15 cellular contexts compared by ENCODE assay signal in the genomic region with DNA sequence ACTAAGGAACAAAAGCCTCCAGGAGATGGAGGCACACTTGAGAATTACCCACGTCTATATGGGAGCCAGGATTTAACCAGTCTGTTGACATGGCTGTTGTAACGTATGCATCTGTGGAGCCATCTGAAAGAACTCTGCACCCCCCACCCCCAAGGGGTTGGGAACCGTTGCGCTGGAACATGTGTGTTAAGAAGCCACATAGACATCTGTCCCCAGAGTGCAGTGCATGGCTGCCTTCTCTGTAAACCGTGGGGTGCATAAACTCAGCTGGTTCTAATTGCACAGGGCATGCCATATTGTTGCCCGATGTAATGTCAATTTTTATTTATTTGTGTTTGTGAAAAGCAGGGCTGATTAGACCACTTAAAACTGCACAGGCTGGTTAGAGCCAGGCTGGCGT.
DNase-seq lines count a peak whose midpoint lies in the region; ATAC-seq and TF ChIP-seq lines count a peak whose summit lies in the region.
"Had no signal": no experiment of that assay in that cellular context is flagged by ENCODE, and none has a peak within 500 bp of the region (broad histone marks: within the 10 kb centered on the region; RNA-seq: fewer than 3 reads in every experiment).

No MANE protein-coding gene starts in this region.

- H3K9me2 ChIP-seq in PC-3 (replicated peaks; ENCODE audit: low read length) = no peaks in the 10 kb centered on the region

- POLR2A ChIA-PET in PC-3 (lab: Charles Lee; ENCODE audit: unreplicated experiment) = interaction anchor here (0.6 kb wide), 1 partner anchor 20 kb away, joined by 18 read pairs; no protein-coding TSS in a partner anchor

- H4K91ac ChIP-seq in mesenchymal stem cell (ENCODE audit: low read length) = no peak overlapping the region

- peak overlapping the region in 5 of 11 experiments; percentile 20 to 76 (median 72); a peak in 9 of 22 replicates for H3K9ac ChIP-seq in BLaER1 treated with 17β-estradiol and CSF1 and Interleukin-3, amounts not matched to agents 10 nM and 100 nM
- peak overlapping the region; percentile 60 for H3K9ac ChIP-seq in PC-3 (ENCODE audit: low read length)
- H3K9ac ChIP-seq in mesenchymal stem cell (ENCODE audit: low read length) = no peak overlapping the region

- H2AK5ac ChIP-seq in mesenchymal stem cell (ENCODE audit: low read length, severe bottlenecking) = peak overlapping the region; percentile 17

- H3K18ac ChIP-seq in mesenchymal stem cell (ENCODE audit: low read depth in 1 of 2, low read length in 2 of 2) = no peak overlapping the region

- WGBS in mesenchymal stem cell = 86% methylated on average over 7 of the region's 7 CpGs

- H3F3A ChIP-seq in PC-3 (ENCODE audit: low read length, unreplicated experiment) = no peaks in the 10 kb centered on the region

- H3K27me3 Mint-ChIP-seq in effector memory CD8-positive, alpha-beta T cell = peaks cover 36 to 65% of the 10 kb centered on the region in 2 donors
- peaks cover 6% of the 10 kb centered on the region for H3K27me3 Mint-ChIP-seq in activated T-cell treated with anti-CD3 and anti-CD28 coated beads, Interleukin-2, amount 50 U/mL, for 72 hours (ENCODE audit: low read depth)
- H3K27me3 Mint-ChIP-seq: progenitor cell of endocrine pancreas had no signal

- no peak overlapping the region for H2AFZ ChIP-seq in PC-3 (ENCODE audit: low read length)
- H2AFZ ChIP-seq in mesenchymal stem cell (ENCODE audit: low read depth, low read length) = no peak overlapping the region

- H3K4me1 Mint-ChIP-seq in effector memory CD8-positive, alpha-beta T cell (ENCODE audit: low read depth in 2 of 2) = no peaks in the 10 kb centered on the region
- no peaks in the 10 kb centered on the region for H3K4me1 Mint-ChIP-seq in activated T-cell treated with anti-CD3 and anti-CD28 coated beads, Interleukin-2, amount 50 U/mL, for 72 hours (ENCODE audit: low read depth)
- H3K4me1 Mint-ChIP-seq: activated CD4-positive, alpha-beta T cell treated with anti-CD3 and anti-CD28 coated beads, Interleukin-2, amount 10 ng/mL, durations not matched to agents 24 days and 14 days; activated naive CD4-positive, alpha-beta T cell treated with anti-CD3 and anti-CD28 coated beads, Interleukin-2, amount 10 ng/mL, durations not matched to agents 7 days and 5 days; stimulated activated naive CD8-positive, alpha-beta T cell treated with anti-CD3 and anti-CD28 coated beads, Interleukin-15, amount 100 ng/mL, for 72 hours had no signal

- H3K79me2 ChIP-seq in PC-3 (ENCODE audit: low read length) = no peaks in the 10 kb centered on the region

- H3K4me3 ChIP-seq in BLaER1 treated with 17β-estradiol and CSF1 and Interleukin-3, amounts not matched to agents 10 nM and 100 nM = no peak overlapping the region; a peak in 1 of 20 replicates
- H3K4me3 ChIP-seq in PC-3 (ENCODE audit: low read length) = no peak overlapping the region
- H3K4me3 ChIP-seq in mesenchymal stem cell (ENCODE audit: insufficient read depth in 1 of 2, low read depth in 1 of 2, low read length in 2 of 2) = no peak overlapping the region

- peak overlapping the region; percentile 52 to 94 (median 79); a peak in 21 of 22 replicates for H3K4me2 ChIP-seq in BLaER1 treated with 17β-estradiol and CSF1 and Interleukin-3, amounts not matched to agents 10 nM and 100 nM
- H3K4me2 ChIP-seq in PC-3 (ENCODE audit: low read length) = peak overlapping the region; percentile 58; the same call in 1 of the 2 replicates
- no peak overlapping the region for H3K4me2 ChIP-seq in mesenchymal stem cell (ENCODE audit: low read length, poor library complexity, severe bottlenecking)

- H3K9me3 Mint-ChIP-seq in effector memory CD8-positive, alpha-beta T cell = no peaks in the 10 kb centered on the region
- H3K9me3 Mint-ChIP-seq in activated T-cell treated with anti-CD3 and anti-CD28 coated beads, Interleukin-2, amount 50 U/mL, for 72 hours = no peaks in the 10 kb centered on the region
- H3K9me3 Mint-ChIP-seq: activated CD4-positive, alpha-beta T cell treated with anti-CD3 and anti-CD28 coated beads, Interleukin-2, amount 10 ng/mL, durations not matched to agents 24 days and 14 days; activated naive CD4-positive, alpha-beta T cell treated with anti-CD3 and anti-CD28 coated beads, Interleukin-2, amount 10 ng/mL, durations not matched to agents 7 days and 5 days; stimulated activated naive CD8-positive, alpha-beta T cell treated with anti-CD3 and anti-CD28 coated beads, Interleukin-15, amount 100 ng/mL, for 72 hours had no signal

- TF ChIP-seq CTCF in PC-3 (conservative IDR thresholded peaks at IDR 0.05; ENCODE audit: low read depth, low read length) = no peak

- H3K79me1 ChIP-seq in mesenchymal stem cell (replicated peaks; ENCODE audit: low read length, poor library complexity, severe bottlenecking) = no peaks in the 10 kb centered on the region

- H3K27me3 ChIP-seq in BLaER1 treated with 17β-estradiol and CSF1 and Interleukin-3, amounts not matched to agents 10 nM and 100 nM = no peaks in the 10 kb centered on the region
- H3K27me3 ChIP-seq in PC-3 (ENCODE audit: low read length) (no peaks in the 10 kb centered on the region), mesenchymal stem cell (ENCODE audit: control insufficient read depth in 1 of 2, insufficient read depth in 1 of 2, low read length in 2 of 2) (peaks cover 0 to 21% of the 10 kb centered on the region in 2 experiments)

- H2BK15ac ChIP-seq in mesenchymal stem cell (ENCODE audit: low read depth, poor library complexity, severe bottlenecking) = no peak overlapping the region

- no peak overlapping the region for H3K27ac Mint-ChIP-seq in effector memory CD8-positive, alpha-beta T cell
- no peak overlapping the region for H3K27ac Mint-ChIP-seq in activated T-cell treated with anti-CD3 and anti-CD28 coated beads, Interleukin-2, amount 50 U/mL, for 72 hours
- H3K27ac Mint-ChIP-seq: activated CD4-positive, alpha-beta T cell treated with anti-CD3 and anti-CD28 coated beads, Interleukin-2, amount 10 ng/mL, durations not matched to agents 24 days and 14 days; activated naive CD4-positive, alpha-beta T cell treated with anti-CD3 and anti-CD28 coated beads, Interleukin-2, amount 10 ng/mL, durations not matched to agents 7 days and 5 days; stimulated activated naive CD8-positive, alpha-beta T cell treated with anti-CD3 and anti-CD28 coated beads, Interleukin-15, amount 100 ng/mL, for 72 hours had no signal

- H3K14ac ChIP-seq in mesenchymal stem cell (ENCODE audit: low read length in 2 of 2) = no peak overlapping the region

- no peak for ATAC-seq in PC-3
- ATAC-seq in effector memory CD8-positive, alpha-beta T cell (replicated peaks) = no peak
- no peak for ATAC-seq in activated T-cell treated with anti-CD3 and anti-CD28 coated beads, Interleukin-2, amount 50 U/mL, for 72 hours (replicated peaks in 1 of 2)
- ATAC-seq: stimulated activated naive CD8-positive, alpha-beta T cell treated with anti-CD3 and anti-CD28 coated beads, Interleukin-15, amount 100 ng/mL, for 72 hours had no signal

- H4K8ac ChIP-seq in mesenchymal stem cell (ENCODE audit: low read length) = no peak overlapping the region

- no peak overlapping the region for H3K23ac ChIP-seq in mesenchymal stem cell (ENCODE audit: low read length in 2 of 2)

- no peak overlapping the region for H2BK120ac ChIP-seq in mesenchymal stem cell (ENCODE audit: low read depth, low read length)

- H3K4me1 ChIP-seq in BLaER1 treated with 17β-estradiol and CSF1 and Interleukin-3, amounts not matched to agents 10 nM and 100 nM = peaks cover 26 to 77% (median 50%) of the 10 kb centered on the region in 10 experiments
- H3K4me1 ChIP-seq in PC-3 (ENCODE audit: insufficient read depth, low read length) (peaks cover 45% of the 10 kb centered on the region), mesenchymal stem cell (ENCODE audit: control insufficient read depth, insufficient read depth, low read depth, low read length) (peaks cover 12% of the 10 kb centered on the region)

- H2BK5ac ChIP-seq in mesenchymal stem cell (ENCODE audit: low read depth, low read length, poor library complexity, severe bottlenecking) = no peak overlapping the region

- H3K4ac ChIP-seq in mesenchymal stem cell (ENCODE audit: low read depth in 1 of 2, low read length in 2 of 2) = no peak overlapping the region

- CTCF ChIA-PET in PC-3 (lab: Charles Lee) = interaction anchor here (1.4 kb wide), 1 partner anchor 12 kb away, joined by 5 read pairs; no protein-coding TSS in a partner anchor

- no peaks in the 10 kb centered on the region for H4K20me1 ChIP-seq in BLaER1 treated with 17β-estradiol and CSF1 and Interleukin-3, amounts not matched to agents 10 nM and 100 nM
- H4K20me1 ChIP-seq in PC-3 (ENCODE audit: low read length) = no peaks in the 10 kb centered on the region

- peak overlapping the region in 6 of 11 experiments; percentile 29 to 91 (median 82); a peak in 12 of 22 replicates for H3K27ac ChIP-seq in BLaER1 treated with 17β-estradiol and CSF1 and Interleukin-3, amounts not matched to agents 10 nM and 100 nM
- H3K27ac ChIP-seq in PC-3 (ENCODE audit: low read length) = peak overlapping the region; percentile 79
- no peak overlapping the region for H3K27ac ChIP-seq in mesenchymal stem cell (ENCODE audit: low read length, poor library complexity, severe bottlenecking)

- BruUV-seq in PC-3 (replicated peaks; lab: Mats Ljungman, UMichigan) = no TSS peak

- no peaks in the 10 kb centered on the region for H3K36me3 Mint-ChIP-seq in effector memory CD8-positive, alpha-beta T cell (ENCODE audit: insufficient read depth)
- H3K36me3 Mint-ChIP-seq in activated T-cell treated with anti-CD3 and anti-CD28 coated beads, Interleukin-2, amount 50 U/mL, for 72 hours (ENCODE audit: insufficient read depth in 2 of 2) = no peaks in the 10 kb centered on the region
- H3K36me3 Mint-ChIP-seq: activated naive CD4-positive, alpha-beta T cell treated with anti-CD3 and anti-CD28 coated beads, Interleukin-2, amount 10 ng/mL, durations not matched to agents 7 days and 5 days had no signal

- peaks cover 0 to 11% (median 0%) of the 10 kb centered on the region in 11 experiments; a peak in 4 of 22 replicates for H3K9me3 ChIP-seq in BLaER1 treated with 17β-estradiol and CSF1 and Interleukin-3, amounts not matched to agents 10 nM and 100 nM (replicated peaks in 1 of 11)
- H3K9me3 ChIP-seq in PC-3 (ENCODE audit: low read length) (no peaks in the 10 kb centered on the region), mesenchymal stem cell (ENCODE audit: control insufficient read depth, low read length) (no peaks in the 10 kb centered on the region)

- no peak overlapping the region for H2BK12ac ChIP-seq in mesenchymal stem cell (ENCODE audit: low read length in 2 of 2)

- DNase-seq in NCI-H1105 (lab: John Stamatoyannopoulos, UW) = peak; percentile 38
- DNase-seq in PC-3 = no peak
- no peak for DNase-seq in mesenchymal stem cell
- DNase-seq in effector memory CD8-positive, alpha-beta T cell = no peak
- DNase-seq in activated T-cell treated with anti-CD3 and anti-CD28 coated beads, Interleukin-2, amount 50 U/mL, for 72 hours = no peak
- no peak for DNase-seq in posterior vena cava (ENCODE audit: low spot score)
- no peak for DNase-seq in stimulated activated CD4-positive, alpha-beta T cell treated with anti-CD3 and anti-CD28 coated beads, Interleukin-2, amount 100 ng/mL, for 24 hours
- DNase-seq: activated CD4-positive, alpha-beta T cell treated with anti-CD3 and anti-CD28 coated beads, Interleukin-2, amount 10 ng/mL, durations not matched to agents 24 days and 14 days; activated naive CD4-positive, alpha-beta T cell treated with anti-CD3 and anti-CD28 coated beads, Interleukin-2, amount 10 ng/mL, durations not matched to agents 7 days and 5 days; NCI-H1048; SIG-M5; stimulated activated naive CD8-positive, alpha-beta T cell treated with anti-CD3 and anti-CD28 coated beads, Interleukin-15, amount 100 ng/mL, for 72 hours; T1000 had no signal

- no peaks in the 10 kb centered on the region for H3K36me3 ChIP-seq in BLaER1 treated with 17β-estradiol and CSF1 and Interleukin-3, amounts not matched to agents 10 nM and 100 nM
- no peaks in the 10 kb centered on the region for H3K36me3 ChIP-seq in PC-3 (ENCODE audit: low read depth, low read length)
- H3K36me3 ChIP-seq in mesenchymal stem cell (ENCODE audit: control insufficient read depth in 1 of 2, insufficient read depth in 2 of 2, low read depth in 1 of 2, low read length in 2 of 2) = no peaks in the 10 kb centered on the region

- intact Hi-C loops in PC-3 (cut with micrococcal nuclease) = loop anchor here (2.0 to 5.0 kb wide), 2 partner anchors 27 to 174 kb away; no protein-coding TSS in a partner anchor
- intact Hi-C loops in posterior vena cava (cut with DNase I) = no loop called here

- H3K4me3 Mint-ChIP-seq in effector memory CD8-positive, alpha-beta T cell = no peak overlapping the region
- no peak overlapping the region for H3K4me3 Mint-ChIP-seq in activated T-cell treated with anti-CD3 and anti-CD28 coated beads, Interleukin-2, amount 50 U/mL, for 72 hours
- H3K4me3 Mint-ChIP-seq: activated CD4-positive, alpha-beta T cell treated with anti-CD3 and anti-CD28 coated beads, Interleukin-2, amount 10 ng/mL, durations not matched to agents 24 days and 14 days; activated naive CD4-positive, alpha-beta T cell treated with anti-CD3 and anti-CD28 coated beads, Interleukin-2, amount 10 ng/mL, durations not matched to agents 7 days and 5 days; stimulated activated naive CD8-positive, alpha-beta T cell treated with anti-CD3 and anti-CD28 coated beads, Interleukin-15, amount 100 ng/mL, for 72 hours had no signal
